Comparison of ENCODE assay signal across 7 cellular contexts in genomic region chr17:76014100-76014924, GRCh38. TPM values are rescaled to one million over a fixed set of nuclear protein-coding genes. Genes with fewer than 3 reads are reported as not detected.
A peak's percentile ranks its signal among the peaks of the same experiment; 100 is the strongest.
DNase-seq lines count a peak whose midpoint lies in the region; ATAC-seq and TF ChIP-seq lines count a peak whose summit lies in the region.

No MANE protein-coding gene starts in this region.

- H3K9me3 ChIP-seq in SK-N-MC (ENCODE audit: low read depth, low read length) (no peaks in the 10 kb centered on the region), prostate gland (no peaks in the 10 kb centered on the region), uterus (no peaks in the 10 kb centered on the region)

- no peaks in the 10 kb centered on the region for H3K36me3 Mint-ChIP-seq in activated naive CD4-positive, alpha-beta T cell treated with anti-CD3 and anti-CD28 coated beads for 36 hours (ENCODE audit: low read depth)

- no peaks in the 10 kb centered on the region for H3K4me1 ChIP-seq in prostate gland (replicated peaks)
- no peaks in the 10 kb centered on the region for H3K4me1 ChIP-seq in uterus

- H3K27ac Mint-ChIP-seq in activated naive CD4-positive, alpha-beta T cell treated with anti-CD3 and anti-CD28 coated beads for 36 hours: no peak overlapping the region

- DNase-seq in MV-4-11 (lab: John Stamatoyannopoulos, UW): peak; percentile 48
- no peak for DNase-seq in SK-N-MC (ENCODE audit: low read depth, low spot score)
- DNase-seq in activated naive CD4-positive, alpha-beta T cell treated with anti-CD3 and anti-CD28 coated beads for 36 hours: peak; percentile 84
- DNase-seq in Right ventricle myocardium inferior (ENCODE audit: missing footprints): peak; percentile 86
- DNase-seq in prostate gland (ENCODE audit: low spot score): peak; percentile 69
- DNase-seq in uterus: peak; percentile 60 to 66

- no peaks in the 10 kb centered on the region for H3K27me3 Mint-ChIP-seq in activated naive CD4-positive, alpha-beta T cell treated with anti-CD3 and anti-CD28 coated beads for 36 hours (ENCODE audit: low read depth)

- ATAC-seq in GM18502 (IDR thresholded peaks at IDR 0.05; ENCODE audit: poor library complexity, unreplicated experiment) (peak; percentile 57), Right ventricle myocardium inferior (peak; percentile 77)

- intact Hi-C loops in activated naive CD4-positive, alpha-beta T cell treated with anti-CD3 and anti-CD28 coated beads for 36 hours (cut with micrococcal nuclease): loop anchor here (1.0 kb wide), 5 partner anchors 61 to 285 kb away; partner anchors contain the start of gene EXOC7
- intact Hi-C loops in Right ventricle myocardium inferior (cut with DNase I) (loop anchor here (5.0 kb wide), 1 partner anchor 283 kb away; no protein-coding TSS in a partner anchor), prostate gland (cut with DNase I) (loop anchor here (10.0 kb wide), 1 partner anchor 260 kb away; no protein-coding TSS in a partner anchor), uterus (cut with DNase I; ENCODE audit: low total_unique reads) (no loop called here)

- H3K4me3 Mint-ChIP-seq in activated naive CD4-positive, alpha-beta T cell treated with anti-CD3 and anti-CD28 coated beads for 36 hours: no peak overlapping the region

- H3K36me3 ChIP-seq in SK-N-MC (ENCODE audit: insufficient read depth, low read length): no peaks in the 10 kb centered on the region
- H3K36me3 ChIP-seq in prostate gland: no peaks in the 10 kb centered on the region
- no peaks in the 10 kb centered on the region for H3K36me3 ChIP-seq in uterus

- CTCF ChIA-PET in activated naive CD4-positive, alpha-beta T cell treated with anti-CD3 and anti-CD28 coated beads for 36 hours (lab: Charles Lee): interaction anchor here (0.5 to 11.7 kb wide), 63 partner anchors 9 to 509 kb away, joined by 3 to 124 read pairs (median 4); partner anchors contain the start of genes CDK3, EVPL, EXOC7 and FOXJ1

- TF ChIP-seq POLR2A in prostate gland (IDR thresholded peaks at IDR 0.05) (no peak), uterus (IDR thresholded peaks at IDR 0.05) (no peak)

- H3K4me3 ChIP-seq in SK-N-MC (peak overlapping the region; percentile 58), prostate gland (no peak overlapping the region), uterus (no peak overlapping the region)

- no peak overlapping the region for H3K27ac ChIP-seq in SK-N-MC
- H3K27ac ChIP-seq in prostate gland: no peak overlapping the region
- no peak overlapping the region for H3K27ac ChIP-seq in uterus

- no peak overlapping the region for H3K9ac ChIP-seq in SK-N-MC (ENCODE audit: insufficient read length)

- 25% methylated on average over 19 of the region's 19 CpGs for WGBS in prostate gland

- H3K4me1 Mint-ChIP-seq in activated naive CD4-positive, alpha-beta T cell treated with anti-CD3 and anti-CD28 coated beads for 36 hours (ENCODE audit: low read depth): peaks cover 5% of the 10 kb centered on the region

- peak; percentile 82 to 95 (median 91) for TF ChIP-seq CTCF in prostate gland (IDR thresholded peaks at IDR 0.05)
- peak; percentile 88 to 94 (median 93) for TF ChIP-seq CTCF in uterus (IDR thresholded peaks at IDR 0.05)

- no peaks in the 10 kb centered on the region for H3K27me3 ChIP-seq in prostate gland (replicated peaks; ENCODE audit: insufficient read depth)
- H3K27me3 ChIP-seq in uterus: no peaks in the 10 kb centered on the region

- no peaks in the 10 kb centered on the region for H3K9me3 Mint-ChIP-seq in activated naive CD4-positive, alpha-beta T cell treated with anti-CD3 and anti-CD28 coated beads for 36 hours

RNA-seq across cellular contexts. Expression of gene EVPL, which starts 12.8 kb away (rescaled TPM):
- total RNA-seq in activated naive CD4-positive, alpha-beta T cell treated with anti-CD3 and anti-CD28 coated beads for 36 hours: under 1 TPM in 1 of 2 experiments, not detected in 1; 0.14 TPM
- total RNA-seq in Right ventricle myocardium inferior (0.11 TPM), prostate gland (10 to 100 TPM; 23.0 to 29.1 TPM), uterus (1 to 10 TPM in 3 of 4 donors, under 1 TPM in 1; 0.59 to 3.7 (median 2.8) TPM)

RNA-seq across cellular contexts. Expression of gene CDK3, which starts 13.7 kb away (rescaled TPM):
- 1 to 10 TPM; 3.1 to 5.0 TPM for total RNA-seq in activated naive CD4-positive, alpha-beta T cell treated with anti-CD3 and anti-CD28 coated beads for 36 hours
- total RNA-seq in Right ventricle myocardium inferior (2.2 TPM), prostate gland (10 to 100 TPM; 16.9 to 17.2 TPM), uterus (10 to 100 TPM in 1 of 4 donors, 1 to 10 TPM in 2, not detected in 1; 8.5 to 10.8 (median 9.6) TPM)

RNA-seq across cellular contexts. Expression of gene TEN1, which starts 35.3 kb away (rescaled TPM):
- total RNA-seq in activated naive CD4-positive, alpha-beta T cell treated with anti-CD3 and anti-CD28 coated beads for 36 hours: 10 to 100 TPM in 1 of 2 experiments, 1 to 10 TPM in 1; 9.7 to 12.2 TPM
- 9.4 TPM for total RNA-seq in Right ventricle myocardium inferior
- 10 to 100 TPM; 20.9 to 25.1 TPM for total RNA-seq in prostate gland
- total RNA-seq in uterus: 10 to 100 TPM in 3 of 4 donors, 1 to 10 TPM in 1; 3.1 to 17.2 (median 15.0) TPM

RNA-seq across cellular contexts. Expression of gene ACOX1, which starts 35.3 kb away (rescaled TPM):
- total RNA-seq in activated naive CD4-positive, alpha-beta T cell treated with anti-CD3 and anti-CD28 coated beads for 36 hours: 10 to 100 TPM; 31.4 to 34.9 TPM
- 80.9 TPM for total RNA-seq in Right ventricle myocardium inferior
- total RNA-seq in prostate gland: 10 to 100 TPM; 75.5 to 79.0 TPM
- total RNA-seq in uterus: 10 to 100 TPM; 11.2 to 70.0 (median 42.0) TPM

RNA-seq across cellular contexts. Expression of gene SRP68, which starts 58.0 kb away (rescaled TPM):
- total RNA-seq in activated naive CD4-positive, alpha-beta T cell treated with anti-CD3 and anti-CD28 coated beads for 36 hours: 100 to 1,000 TPM; 127 to 131 TPM
- total RNA-seq in Right ventricle myocardium inferior (60.1 TPM), prostate gland (10 to 100 TPM; 33.5 to 51.2 TPM), uterus (100 to 1,000 TPM in 1 of 4 donors, 10 to 100 TPM in 3; 25.1 to 117 (median 65.0) TPM)

Comparison
In these comparisons a context has a peak if more than half of its experiments do, and no peak if none do; other contexts are left out.
1. RNA of gene EVPL, which starts 12.8 kb away (total RNA-seq): 23.0 to 29.1 TPM in prostate gland; 0.59 to 3.7 TPM in uterus, 0.14 TPM in activated naive CD4-positive, alpha-beta T cell treated with anti-CD3 and anti-CD28 coated beads for 36 hours and 0.11 TPM in Right ventricle myocardium inferior (single experiment); every median in the first group is over 4 times any median in the second.